ENCODE assay signal across 8 cellular contexts in genomic region chr20:45358282-45359068, GRCh38. TPM values are rescaled to one million over a fixed set of nuclear protein-coding genes. Genes with fewer than 3 reads are reported as not detected.
DNase-seq lines count a peak whose midpoint lies in the region; ATAC-seq, FAIRE-seq and TF ChIP-seq lines count a peak whose summit lies in the region.

No MANE protein-coding gene starts in this region.

- H3K27ac ChIP-seq in RWPE2 (ENCODE audit: poor library complexity, severe bottlenecking), result peak overlapping the region; percentile 91
- peak overlapping the region; percentile 7 to 97 (median 82) for H3K27ac ChIP-seq in pancreas

- no TSS peak for BruUV-seq in Caco-2 (replicated peaks; lab: Mats Ljungman, UMichigan)

- no peak overlapping the region for H3K4me3 ChIP-seq in Caco-2 (ENCODE audit: low read depth, low read length)
- H3K4me3 ChIP-seq in RWPE2 (ENCODE audit: severe bottlenecking), result no peak overlapping the region
- H3K4me3 ChIP-seq in fibroblast of villous mesenchyme (ENCODE audit: low read depth, low read length), result no peak overlapping the region
- no peak overlapping the region for H3K4me3 ChIP-seq in pancreas

- ATAC-seq in RWPE2 (ENCODE audit: low read depth) (peak; percentile 1; the same call in 2 of the 3 replicates), pancreas (peak in 2 of 4 donors; percentile 1 to 4), HG03045 (IDR thresholded peaks at IDR 0.05; ENCODE audit: unreplicated experiment) (no peak)

- H3K36me3 ChIP-seq in Caco-2 (ENCODE audit: control insufficient read depth, insufficient read depth, low read length) (no peaks in the 10 kb centered on the region), RWPE2 (ENCODE audit: low read depth) (no peaks in the 10 kb centered on the region), pancreas (no peaks in the 10 kb centered on the region)

- H3K4me3 Mint-ChIP-seq in Caco-2 (ENCODE audit: unreplicated experiment), result no peak overlapping the region
- no peak overlapping the region for H3K4me3 Mint-ChIP-seq in endothelial cell (ENCODE audit: unreplicated experiment)

- DNase-seq in Caco-2 (no peak), RWPE2 (ENCODE audit: low spot score) (peak; percentile 80), fibroblast of villous mesenchyme (ENCODE audit: low read depth) (peak; percentile 94), pancreas (peak in 4 of 6 donors; percentile 53 to 61 (median 56)), GM10248 (ENCODE audit: extremely low spot score) (no peak), endothelial cell (ENCODE audit: low spot score) (no peak)
- DNase-seq in activated CD4-positive, alpha-beta T cell treated with anti-CD3 and anti-CD28 coated beads, Interleukin-2, amount 50 U/mL, for 4 hours, result no peak

- H3K36me3 Mint-ChIP-seq in Caco-2 (ENCODE audit: insufficient read depth, unreplicated experiment), result peaks cover 17% of the 10 kb centered on the region
- H3K36me3 Mint-ChIP-seq in endothelial cell (ENCODE audit: low read depth, unreplicated experiment), result no peaks in the 10 kb centered on the region

- H3K9me3 ChIP-seq in Caco-2 (no peaks in the 10 kb centered on the region), RWPE2 (ENCODE audit: severe bottlenecking) (no peaks in the 10 kb centered on the region), pancreas (no peaks in the 10 kb centered on the region)

- H3K27me3 Mint-ChIP-seq in Caco-2 (ENCODE audit: insufficient read depth, unreplicated experiment) (no peaks in the 10 kb centered on the region), endothelial cell (ENCODE audit: unreplicated experiment) (peaks cover 8% of the 10 kb centered on the region)

- no peaks in the 10 kb centered on the region for H3K27me3 ChIP-seq in Caco-2 (replicated peaks; ENCODE audit: control insufficient read depth, insufficient read depth, low read length)
- no peaks in the 10 kb centered on the region for H3K27me3 ChIP-seq in RWPE2 (ENCODE audit: insufficient read depth, poor library complexity, severe bottlenecking)
- no peaks in the 10 kb centered on the region for H3K27me3 ChIP-seq in pancreas

- H3K27ac Mint-ChIP-seq in Caco-2 (ENCODE audit: unreplicated experiment) (peak overlapping the region; percentile 91), endothelial cell (ENCODE audit: unreplicated experiment) (no peak overlapping the region)

- 53 to 55% methylated on average over 10 of the region's 10 CpGs for WGBS in pancreas, 2 donors

- TF ChIP-seq CTCF in Caco-2 (IDR thresholded peaks at IDR 0.05; ENCODE audit: insufficient read depth in 1 of 2, low read depth in 1 of 2, low read length in 1 of 2, severe bottlenecking in 1 of 2, unreplicated experiment in 1 of 2), result no peak
- no peak for TF ChIP-seq CTCF in RWPE2 (IDR thresholded peaks at IDR 0.05; ENCODE audit: poor library complexity, severe bottlenecking)
- TF ChIP-seq CTCF in fibroblast of villous mesenchyme (IDR thresholded peaks at IDR 0.05; ENCODE audit: insufficient read depth, low read depth, low read length), result no peak
- TF ChIP-seq CTCF in pancreas (IDR thresholded peaks at IDR 0.05), result no peak
- TF ChIP-seq CTCF in GM10248 (IDR thresholded peaks at IDR 0.05; ENCODE audit: control extremely low read depth, extremely low read depth, low read depth, missing control alignments), result no peak
- TF ChIP-seq CTCF in endothelial cell (IDR thresholded peaks at IDR 0.05; ENCODE audit: unreplicated experiment), result no peak

- intact Hi-C loops in Caco-2 (cut with micrococcal nuclease; ENCODE audit: unreplicated experiment), result no loop called here
- intact Hi-C loops in pancreas (cut with DNase I), result no loop called here

- H3K9me3 Mint-ChIP-seq in Caco-2 (ENCODE audit: unreplicated experiment), result no peaks in the 10 kb centered on the region
- H3K9me3 Mint-ChIP-seq in endothelial cell (ENCODE audit: unreplicated experiment), result no peaks in the 10 kb centered on the region

- H3K4me1 ChIP-seq in Caco-2 (peaks cover 68% of the 10 kb centered on the region), RWPE2 (ENCODE audit: insufficient read depth, poor library complexity, severe bottlenecking) (peaks cover 67% of the 10 kb centered on the region), pancreas (peaks cover 5 to 55% (median 8%) of the 10 kb centered on the region in 3 donors)

- H3K4me1 Mint-ChIP-seq in Caco-2 (ENCODE audit: low read depth, unreplicated experiment) (peaks cover 67% of the 10 kb centered on the region), endothelial cell (ENCODE audit: unreplicated experiment) (peaks cover 9% of the 10 kb centered on the region)

- POLR2A ChIA-PET in Caco-2 (lab: Charles Lee) (interaction anchor here (0.7 to 10.3 kb wide), 3 partner anchors 14 to 86 kb away, joined by 3 to 229 read pairs (median 4); partner anchors contain the start of gene SDC4), GM10248 (lab: Yijun Ruan, JAX) (no interaction called here)

- no peak for FAIRE-seq in pancreas (lab: Jason Lieb, UNC)

- CTCF ChIA-PET in Caco-2 (lab: Charles Lee), result interaction anchor here (0.7 to 8.0 kb wide), 10 partner anchors 12 to 91 kb away, joined by 3 to 134 read pairs (median 7); no protein-coding TSS in a partner anchor
- CTCF ChIA-PET in GM10248 (lab: Yijun Ruan, JAX), result interaction anchor here (1.5 to 22.0 kb wide), 8 partner anchors 10 to 413 kb away, joined by 6 to 488 read pairs (median 16); no protein-coding TSS in a partner anchor

RNA-seq across cellular contexts. Expression of gene SYS1, which starts 4.5 kb away (rescaled TPM):
- total RNA-seq in Caco-2 (2022) (62.1 and 67.1 TPM in 2 replicates), fibroblast of villous mesenchyme (19.0 and 25.9 TPM in 2 replicates), pancreas (10 to 100 TPM; 11.1 to 19.0 (median 16.5) TPM), endothelial cell (ENCODE audit: unreplicated experiment) (20.0 TPM)
- polyA plus RNA-seq in pancreas, result 10 to 100 TPM in 1 of 2 donors, 1 to 10 TPM in 1; 9.6 to 13.7 TPM

RNA-seq across cellular contexts. Expression of gene SDC4, which starts 10.3 kb away (rescaled TPM):
- total RNA-seq in Caco-2 (2022) (227 and 242 TPM in 2 replicates), fibroblast of villous mesenchyme (129 and 178 TPM in 2 replicates), pancreas (100 to 1,000 TPM in 2 of 6 donors, 10 to 100 TPM in 4; 50.9 to 208 (median 56.0) TPM), endothelial cell (ENCODE audit: unreplicated experiment) (7.4 TPM)
- polyA plus RNA-seq in pancreas, result 10 to 100 TPM; 48.2 to 54.8 TPM

RNA-seq across cellular contexts. Expression of gene TP53TG5, which starts 19.6 kb away (rescaled TPM):
- total RNA-seq in Caco-2 (2022) (not detected in 2 replicates), fibroblast of villous mesenchyme (not detected in 2 replicates), pancreas (under 1 TPM in 1 of 6 donors, not detected in 5; 0.44 TPM), endothelial cell (ENCODE audit: unreplicated experiment) (not detected)
- not detected for polyA plus RNA-seq in pancreas

RNA-seq across cellular contexts. Expression of gene DBNDD2, which starts 49.6 kb away (rescaled TPM):
- 71.0 and 74.3 TPM in 2 replicates for total RNA-seq in Caco-2 (2022)
- total RNA-seq in fibroblast of villous mesenchyme, result 9.9 and 11.3 TPM in 2 replicates
- 10 to 100 TPM; 11.6 to 25.7 (median 17.9) TPM for total RNA-seq in pancreas
- 10 to 100 TPM; 21.2 to 31.0 TPM for polyA plus RNA-seq in pancreas
- 2.0 TPM for total RNA-seq in endothelial cell (ENCODE audit: unreplicated experiment)

RNA-seq across cellular contexts. Expression of gene MATN4, which starts 50.4 kb away (rescaled TPM):
- total RNA-seq in Caco-2 (2022) (not detected in 2 replicates), fibroblast of villous mesenchyme (not detected in 2 replicates), pancreas (1 to 10 TPM in 5 of 6 donors, under 1 TPM in 1; 0.89 to 6.4 (median 2.3) TPM), endothelial cell (ENCODE audit: unreplicated experiment) (not detected)
- polyA plus RNA-seq in pancreas, result 1 to 10 TPM; 1.5 to 3.1 TPM

Comparison
In these comparisons a context has a peak if more than half of its experiments do, and no peak if none do; other contexts are left out.
1. DNase-seq: peak in RWPE2 (single experiment), fibroblast of villous mesenchyme (single experiment) and pancreas (4 of 6); none in Caco-2 (0 of 2), GM10248 (single experiment), activated CD4-positive, alpha-beta T cell treated with anti-CD3 and anti-CD28 coated beads, Interleukin-2, amount 50 U/mL, for 4 hours (0 of 2) and endothelial cell (single experiment).